Comparison of ENCODE assay signal across 23 cellular contexts in the genomic region with DNA sequence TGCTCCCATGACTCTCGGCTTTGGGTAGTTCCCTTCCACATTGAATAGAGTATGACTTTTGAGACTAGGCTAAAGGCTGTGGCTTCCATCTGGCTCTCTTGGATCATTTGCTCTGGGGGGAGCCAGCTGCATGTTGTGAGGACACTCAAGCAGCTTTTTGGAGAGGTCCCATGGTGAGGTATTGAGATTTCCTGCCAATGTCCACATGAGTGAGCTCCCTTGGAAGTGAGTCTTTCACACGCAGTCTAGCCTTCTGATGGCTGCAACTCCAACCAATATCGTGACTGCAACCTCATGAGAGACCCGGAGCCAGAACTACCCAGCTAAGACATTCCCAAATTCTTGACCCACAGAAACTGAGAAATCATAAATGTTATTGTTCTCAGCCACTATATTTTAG.
DNase-seq lines count a peak whose midpoint lies in the region; ATAC-seq and TF ChIP-seq lines count a peak whose summit lies in the region.
"Had no signal": no experiment of that assay in that cellular context is flagged by ENCODE, and none has a peak within 500 bp of the region (broad histone marks: within the 10 kb centered on the region; RNA-seq: fewer than 3 reads in every experiment).

No MANE protein-coding gene starts in this region.

- no peak overlapping the region for H2BK120ac ChIP-seq in neuronal stem cell (ENCODE audit: low read depth, low read length)

- no peak overlapping the region for H4K8ac ChIP-seq in neuronal stem cell (ENCODE audit: low read depth, low read length)

- H3K4me3 Mint-ChIP-seq in osteocyte (ENCODE audit: unreplicated experiment) (no peak overlapping the region), GM23338 (no peak overlapping the region)
- H3K4me3 Mint-ChIP-seq: CD14-positive monocyte; CD4-positive, alpha-beta memory T cell; CD4-positive, CD25-positive, alpha-beta regulatory T cell; CD8-positive, alpha-beta memory T cell had no signal

- no peaks in the 10 kb centered on the region for H3K36me3 ChIP-seq in heart left ventricle
- H3K36me3 ChIP-seq in left ventricle myocardium inferior, result no peaks in the 10 kb centered on the region
- no peaks in the 10 kb centered on the region for H3K36me3 ChIP-seq in neuronal stem cell (replicated peaks in 1 of 2; ENCODE audit: control insufficient read depth in 2 of 2, insufficient read depth in 2 of 2, low read length in 2 of 2)
- H3K36me3 ChIP-seq in GM23338 (ENCODE audit: insufficient read depth), result no peaks in the 10 kb centered on the region
- H3K36me3 ChIP-seq: BE2C, BLaER1 had no signal

- H2AK5ac ChIP-seq in neuronal stem cell (ENCODE audit: low read depth, low read length), result no peak overlapping the region

- H3K27ac ChIP-seq in heart left ventricle (no peak overlapping the region), left ventricle myocardium inferior (replicated peaks) (no peak overlapping the region), neuronal stem cell (replicated peaks; ENCODE audit: low read length) (no peak overlapping the region), GM23338 (ENCODE audit: low read depth) (no peak overlapping the region)
- H3K27ac ChIP-seq: BLaER1 had no signal

- H2BK15ac ChIP-seq in neuronal stem cell (ENCODE audit: low read length), result no peak overlapping the region

- H2AFZ ChIP-seq in neuronal stem cell (ENCODE audit: low read length) (no peak overlapping the region), GM23338 (no peak overlapping the region)

- peak; percentile 26 to 88 (median 55) for ATAC-seq in heart left ventricle
- no peak for ATAC-seq in GM23338
- ATAC-seq: GM12878 had no signal

- TF ChIP-seq POLR2A in heart left ventricle (IDR thresholded peaks at IDR 0.05), result no peak

- intact Hi-C loops in heart left ventricle (cut with DNase I) (no loop called here), left ventricle myocardium inferior (cut with micrococcal nuclease) (no loop called here)

- H3K9me3 ChIP-seq in heart left ventricle (no peaks in the 10 kb centered on the region), left ventricle myocardium inferior (replicated peaks) (no peaks in the 10 kb centered on the region), neuronal stem cell (replicated peaks in 1 of 2; ENCODE audit: control insufficient read depth in 2 of 2, insufficient read depth in 1 of 2, low read depth in 1 of 2, low read length in 2 of 2) (no peaks in the 10 kb centered on the region)
- H3K9me3 ChIP-seq: BE2C, BLaER1 had no signal

- H3K18ac ChIP-seq in neuronal stem cell (ENCODE audit: low read length), result no peak overlapping the region

- DNase-seq in heart left ventricle (peak in 1 of 5 donors; percentile 38), left ventricle myocardium inferior (no peak), neuronal stem cell (ENCODE audit: low spot score) (no peak), osteocyte (ENCODE audit: extremely low spot score, unreplicated experiment) (peak; percentile 17), GM23338 (ENCODE audit: low spot score) (no peak)
- DNase-seq: 8988T; ACHN; BE2C; C1 segment of cervical spinal cord; CD4-positive, alpha-beta memory T cell; CD4-positive, CD25-positive, alpha-beta regulatory T cell; CD8-positive, alpha-beta memory T cell; COR-L47; DMS 273 treated with DMSO at 0.1 percent for 48 hours; DMS153; DMS53; DMS79; DND-41; EL; GDM1 had no signal

- H3K36me3 Mint-ChIP-seq in osteocyte (ENCODE audit: unreplicated experiment) (no peaks in the 10 kb centered on the region), GM23338 (ENCODE audit: low read depth) (no peaks in the 10 kb centered on the region)
- H3K36me3 Mint-ChIP-seq: CD14-positive monocyte; CD4-positive, alpha-beta memory T cell; CD4-positive, CD25-positive, alpha-beta regulatory T cell had no signal

- H3K4me1 ChIP-seq in heart left ventricle, result no peaks in the 10 kb centered on the region
- no peaks in the 10 kb centered on the region for H3K4me1 ChIP-seq in left ventricle myocardium inferior
- H3K4me1 ChIP-seq in neuronal stem cell (ENCODE audit: control insufficient read depth in 2 of 2, insufficient read depth in 1 of 2, low read depth in 1 of 2, low read length in 2 of 2), result no peaks in the 10 kb centered on the region
- no peaks in the 10 kb centered on the region for H3K4me1 ChIP-seq in GM23338 (ENCODE audit: insufficient read depth)
- H3K4me1 ChIP-seq: BE2C, BLaER1 had no signal

- peaks cover 14% of the 10 kb centered on the region for H3K9me3 Mint-ChIP-seq in osteocyte (ENCODE audit: unreplicated experiment)
- no peaks in the 10 kb centered on the region for H3K9me3 Mint-ChIP-seq in GM23338

- H3K4me1 Mint-ChIP-seq in osteocyte (ENCODE audit: unreplicated experiment) (no peaks in the 10 kb centered on the region), GM23338 (no peaks in the 10 kb centered on the region)
- H3K4me1 Mint-ChIP-seq: CD14-positive monocyte; CD4-positive, alpha-beta memory T cell; CD4-positive, CD25-positive, alpha-beta regulatory T cell; CD8-positive, alpha-beta memory T cell had no signal

- no peaks in the 10 kb centered on the region for H3K79me1 ChIP-seq in neuronal stem cell (ENCODE audit: low read depth, low read length)

- H3K9ac ChIP-seq in neuronal stem cell (ENCODE audit: low read depth, low read length, poor library complexity), result no peak overlapping the region
- H3K9ac ChIP-seq: BLaER1 had no signal

- H3K79me2 ChIP-seq in GM23338 (replicated peaks; ENCODE audit: insufficient read depth), result no peaks in the 10 kb centered on the region

- WGBS in heart left ventricle, 4 donors, result 66 to 81% (median 73%) methylated on average over 4 of the region's 4 CpGs
- no CpG with 5 or more reads among the region's 4 CpGs for WGBS in neuronal stem cell (ENCODE audit: extremely low coverage in 2 of 2, insufficient read length in 2 of 2, insufficient replicate concordance in 1 of 2), 2 donors

- no peaks in the 10 kb centered on the region for H3F3A ChIP-seq in GM23338 (replicated peaks; ENCODE audit: low read depth)

- H3K9me2 ChIP-seq in GM23338 (ENCODE audit: insufficient read depth), result peaks cover 18% of the 10 kb centered on the region

- H3K27me3 ChIP-seq in heart left ventricle (no peaks in the 10 kb centered on the region), left ventricle myocardium inferior (ENCODE audit: low read depth) (peaks cover 24% of the 10 kb centered on the region), neuronal stem cell (ENCODE audit: control insufficient read depth in 3 of 3, insufficient read depth in 3 of 3, low read depth in 1 of 3, low read length in 3 of 3) (no peaks in the 10 kb centered on the region), GM23338 (ENCODE audit: insufficient read depth) (no peaks in the 10 kb centered on the region)
- H3K27me3 ChIP-seq: BE2C, BLaER1 had no signal

- TF ChIP-seq CTCF in heart left ventricle (IDR thresholded peaks at IDR 0.05) (no peak), left ventricle myocardium inferior (IDR thresholded peaks at IDR 0.05; ENCODE audit: borderline replicate concordance) (no peak), osteocyte (IDR thresholded peaks at IDR 0.05) (no peak), GM23338 (conservative IDR thresholded peaks at IDR 0.05; ENCODE audit: low read depth in 2 of 2) (no peak)

- H2BK5ac ChIP-seq in neuronal stem cell (ENCODE audit: low read length), result no peak overlapping the region

- no peak overlapping the region for H4K91ac ChIP-seq in neuronal stem cell (ENCODE audit: low read depth, low read length, poor library complexity)

- H3K27me3 Mint-ChIP-seq in osteocyte (ENCODE audit: unreplicated experiment) (no peaks in the 10 kb centered on the region), GM23338 (ENCODE audit: insufficient read depth, low read depth, poor library complexity) (no peaks in the 10 kb centered on the region)
- H3K27me3 Mint-ChIP-seq: CD4-positive, CD25-positive, alpha-beta regulatory T cell had no signal

- peak overlapping the region; percentile 72 for H3K14ac ChIP-seq in neuronal stem cell (ENCODE audit: low read length)

- no peaks in the 10 kb centered on the region for H4K20me1 ChIP-seq in GM23338 (replicated peaks; ENCODE audit: insufficient read depth)
- H4K20me1 ChIP-seq: BLaER1 had no signal

- H3K27ac Mint-ChIP-seq in osteocyte (ENCODE audit: unreplicated experiment) (no peak overlapping the region), GM23338 (no peak overlapping the region)
- H3K27ac Mint-ChIP-seq: CD14-positive monocyte; CD4-positive, alpha-beta memory T cell; CD4-positive, CD25-positive, alpha-beta regulatory T cell; CD8-positive, alpha-beta memory T cell had no signal

- no peak overlapping the region for H3K4ac ChIP-seq in neuronal stem cell (ENCODE audit: low read length)

- H3K23ac ChIP-seq in neuronal stem cell (ENCODE audit: low read depth, low read length, poor library complexity), result no peak overlapping the region

- H3K4me3 ChIP-seq in heart left ventricle (no peak overlapping the region), left ventricle myocardium inferior (no peak overlapping the region), neuronal stem cell (ENCODE audit: low read length in 2 of 2) (no peak overlapping the region), GM23338 (no peak overlapping the region)
- H3K4me3 ChIP-seq: BLaER1, GM12878 had no signal

- no peak overlapping the region for H2BK12ac ChIP-seq in neuronal stem cell (ENCODE audit: low read length)

- H3K4me2 ChIP-seq in neuronal stem cell (ENCODE audit: insufficient read depth, low read length, poor library complexity, severe bottlenecking) (no peak overlapping the region), GM23338 (no peak overlapping the region)
- H3K4me2 ChIP-seq: BLaER1 had no signal
